ENCODE assay signal across 9 cellular contexts in genomic region chr13:111184685-111185401, GRCh38.
A peak's percentile ranks its signal among the peaks of the same experiment; 100 is the strongest.
DNase-seq lines count a peak whose midpoint lies in the region; ATAC-seq and TF ChIP-seq lines count a peak whose summit lies in the region.
"Had no signal": no experiment of that assay in that cellular context is flagged by ENCODE, and none has a peak within 500 bp of the region (broad histone marks: within the 10 kb centered on the region; RNA-seq: fewer than 3 reads in every experiment).

No MANE protein-coding gene starts in this region.

- H3K4me1 ChIP-seq in MM.1S (ENCODE audit: low read length) = peaks cover 22% of the 10 kb centered on the region
- peaks cover 5% of the 10 kb centered on the region for H3K4me1 ChIP-seq in prostate gland (replicated peaks)

- H3K4me2 ChIP-seq in MM.1S (ENCODE audit: low read depth, low read length) = peak overlapping the region; percentile 82

- TF ChIP-seq POLR2A in prostate gland (IDR thresholded peaks at IDR 0.05) = no peak

- H3K36me3 ChIP-seq in MM.1S (replicated peaks; ENCODE audit: insufficient read depth, low read length) (no peaks in the 10 kb centered on the region), prostate gland (no peaks in the 10 kb centered on the region)

- ATAC-seq in GM18519 (IDR thresholded peaks at IDR 0.05; ENCODE audit: low FRiP score, unreplicated experiment) = peak; percentile 73
- peak; percentile 93 for ATAC-seq in GM21717 (IDR thresholded peaks at IDR 0.05; ENCODE audit: unreplicated experiment)

- peaks cover 0 to 7% (median 0%) of the 10 kb centered on the region in 5 experiments for H3K9me3 Mint-ChIP-seq in brain

- in situ Hi-C loops in ACHN (cut with HindIII; ENCODE audit: low pct_ligation_motif_present, low pct_unique_long_range_greater_than_20kb, low sequenced_read_pairs) = no loop called here

- H3K4me1 Mint-ChIP-seq in brain = peaks cover 86% of the 10 kb centered on the region

- H3K4me3 ChIP-seq in MM.1S (ENCODE audit: low read length) (peak overlapping the region; percentile 38), prostate gland (no peak overlapping the region)
- H3K4me3 ChIP-seq: SJSA1 had no signal

- H3K79me2 ChIP-seq in MM.1S (ENCODE audit: low read length) = peaks cover 100% of the 10 kb centered on the region

- peak overlapping the region; percentile 62 to 94 (median 78) for H3K27ac Mint-ChIP-seq in brain

- no peak overlapping the region for H2AFZ ChIP-seq in MM.1S (ENCODE audit: low read length)

- DNase-seq in MM.1S (peak; percentile 69), prostate gland (ENCODE audit: low spot score) (no peak), DMS 273 (lab: John Stamatoyannopoulos, UW; ENCODE audit: unreplicated experiment) (no peak), DMS53 treated with DMSO at 0.1 percent for 48 hours (lab: John Stamatoyannopoulos, UW; ENCODE audit: unreplicated experiment) (no peak), ACHN (no peak)

- intact Hi-C loops in prostate gland (cut with DNase I) = no loop called here

- WGBS in prostate gland = 48% methylated on average over 15 of the region's 15 CpGs

- H3F3A ChIP-seq in MM.1S (ENCODE audit: insufficient read depth, low read length) = peaks cover 16% of the 10 kb centered on the region

- H3K4me3 Mint-ChIP-seq in brain = peak overlapping the region in 4 of 5 experiments; percentile 8 to 48 (median 29)

- H4K20me1 ChIP-seq in MM.1S (ENCODE audit: insufficient read depth, low read length) = 0 out of 2 replicates have a peak, but pooled peaks cover 4% of the 10 kb centered on the region

- no peaks in the 10 kb centered on the region for H3K9me2 ChIP-seq in MM.1S (replicated peaks; ENCODE audit: insufficient read depth, low read length)

- no peaks in the 10 kb centered on the region for H3K27me3 ChIP-seq in MM.1S (replicated peaks; ENCODE audit: insufficient read depth, low read length)
- H3K27me3 ChIP-seq in prostate gland (replicated peaks; ENCODE audit: insufficient read depth) = no peaks in the 10 kb centered on the region
- H3K27me3 ChIP-seq: SJSA1 had no signal

- TF ChIP-seq CTCF in MM.1S (IDR thresholded peaks at IDR 0.05; ENCODE audit: low read length) (no peak), brain (conservative IDR thresholded peaks at IDR 0.05) (no peak), prostate gland (IDR thresholded peaks at IDR 0.05) (no peak)

- H3K9ac ChIP-seq in MM.1S (ENCODE audit: low read length) = peak overlapping the region; percentile 27; the same call in 1 of the 2 replicates

- no peaks in the 10 kb centered on the region for H3K27me3 Mint-ChIP-seq in brain

- no peaks in the 10 kb centered on the region for H3K9me3 ChIP-seq in MM.1S (replicated peaks; ENCODE audit: insufficient read depth, low read length)
- no peaks in the 10 kb centered on the region for H3K9me3 ChIP-seq in prostate gland
- H3K9me3 ChIP-seq: SJSA1 had no signal

- peaks cover 29% of the 10 kb centered on the region for H3K36me3 Mint-ChIP-seq in brain

- peak overlapping the region; percentile 63 for H3K27ac ChIP-seq in MM.1S (ENCODE audit: low read length)
- H3K27ac ChIP-seq in prostate gland = peak overlapping the region; percentile 5 to 10
- H3K27ac ChIP-seq: SJSA1 had no signal
